1 cellular context compared by ENCODE assay signal in genomic region chr4:54784188-54784671, GRCh38.
TF ChIP-seq lines count a peak whose summit lies in the region.

No MANE protein-coding gene starts in this region.

TF ChIP-seq in K562, 482 proteins besides CTCF, POLR2A, EP300 and RAD21 (continued from another document and continues in another):
- TF ChIP-seq TCFL5 (CRISPR knock-in tag; conservative IDR thresholded peaks at IDR 0.05) (no peak), FOXA1 (IDR thresholded peaks at IDR 0.05; ENCODE audit: borderline replicate concordance) (no peak), ZNF23 (CRISPR knock-in tag; IDR thresholded peaks at IDR 0.05) (no peak), FOSL1 (tag; conservative IDR thresholded peaks at IDR 0.05) (peak; percentile 34), RBM34 (IDR thresholded peaks at IDR 0.05; ENCODE audit: borderline replicate concordance, insufficient read depth, low read length) (no peak), TEAD4 (IDR thresholded peaks at IDR 0.05; ENCODE audit: low read length) (0 out of 2 replicates have a peak, but pooled peaks have one; percentile 9), TEAD4 (CRISPR knock-in tag; IDR thresholded peaks at IDR 0.05; ENCODE audit: borderline replicate concordance) (no peak), JUND (IDR thresholded peaks at IDR 0.05; ENCODE audit: borderline replicate concordance, low read depth, low read length) (0 out of 2 replicates have a peak, but pooled peaks have one; percentile 15), JUND (tag; IDR thresholded peaks at IDR 0.05; ENCODE audit: borderline replicate concordance, low read depth, low read length) (no peak; the same call in 2 of the 3 replicates), SMAD1 (IDR thresholded peaks at IDR 0.05; ENCODE audit: low read depth, low read length, partially characterized antibody) (no peak), KLF1 (tag; IDR thresholded peaks at IDR 0.05) (no peak), KAT2B (IDR thresholded peaks at IDR 0.05; ENCODE audit: low read depth, low read length) (no peak), MXD1 (CRISPR knock-in tag; IDR thresholded peaks at IDR 0.05; ENCODE audit: borderline replicate concordance, poor library complexity, severe bottlenecking) (no peak), ZNF280B (CRISPR knock-in tag; IDR thresholded peaks at IDR 0.05) (no peak), HMG20B (CRISPR knock-in tag; IDR thresholded peaks at IDR 0.05) (no peak), ZBTB40 (IDR thresholded peaks at IDR 0.05) (no peak), ZBTB40 (CRISPR knock-in tag; IDR thresholded peaks at IDR 0.05) (no peak), SREBF1 (IDR thresholded peaks at IDR 0.05; ENCODE audit: borderline replicate concordance, low read depth, low read length) (no peak), U2AF1 (optimal IDR thresholded peaks at IDR 0.05; ENCODE audit: low read depth, low read length) (no peak), THRA (IDR thresholded peaks at IDR 0.05) (no peak), TCF7 (IDR thresholded peaks at IDR 0.05; ENCODE audit: borderline replicate concordance) (no peak), ZNF318 (IDR thresholded peaks at IDR 0.05; ENCODE audit: borderline replicate concordance in 1 of 2, low read depth in 1 of 2) (peak in 1 of 2 experiments; percentile 94; a peak in 2 of 4 replicates), KAT8 (IDR thresholded peaks at IDR 0.05; ENCODE audit: low read depth) (no peak), SNIP1 (IDR thresholded peaks at IDR 0.05; ENCODE audit: low read depth) (no peak), RAD51 (IDR thresholded peaks at IDR 0.05; ENCODE audit: borderline replicate concordance, low read depth) (peak; percentile 78), CTBP1 (IDR thresholded peaks at IDR 0.05; ENCODE audit: borderline replicate concordance) (peak; percentile 56; the same call in 1 of the 2 replicates)
- TF ChIP-seq, protein P1, sequence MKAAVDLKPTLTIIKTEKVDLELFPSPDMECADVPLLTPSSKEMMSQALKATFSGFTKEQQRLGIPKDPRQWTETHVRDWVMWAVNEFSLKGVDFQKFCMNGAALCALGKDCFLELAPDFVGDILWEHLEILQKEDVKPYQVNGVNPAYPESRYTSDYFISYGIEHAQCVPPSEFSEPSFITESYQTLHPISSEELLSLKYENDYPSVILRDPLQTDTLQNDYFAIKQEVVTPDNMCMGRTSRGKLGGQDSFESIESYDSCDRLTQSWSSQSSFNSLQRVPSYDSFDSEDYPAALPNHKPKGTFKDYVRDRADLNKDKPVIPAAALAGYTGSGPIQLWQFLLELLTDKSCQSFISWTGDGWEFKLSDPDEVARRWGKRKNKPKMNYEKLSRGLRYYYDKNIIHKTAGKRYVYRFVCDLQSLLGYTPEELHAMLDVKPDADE (conservative IDR thresholded peaks at IDR 0.05; ENCODE audit: control insufficient read depth, low read depth, low read length) = no peak
- TF ChIP-seq, protein P2, sequence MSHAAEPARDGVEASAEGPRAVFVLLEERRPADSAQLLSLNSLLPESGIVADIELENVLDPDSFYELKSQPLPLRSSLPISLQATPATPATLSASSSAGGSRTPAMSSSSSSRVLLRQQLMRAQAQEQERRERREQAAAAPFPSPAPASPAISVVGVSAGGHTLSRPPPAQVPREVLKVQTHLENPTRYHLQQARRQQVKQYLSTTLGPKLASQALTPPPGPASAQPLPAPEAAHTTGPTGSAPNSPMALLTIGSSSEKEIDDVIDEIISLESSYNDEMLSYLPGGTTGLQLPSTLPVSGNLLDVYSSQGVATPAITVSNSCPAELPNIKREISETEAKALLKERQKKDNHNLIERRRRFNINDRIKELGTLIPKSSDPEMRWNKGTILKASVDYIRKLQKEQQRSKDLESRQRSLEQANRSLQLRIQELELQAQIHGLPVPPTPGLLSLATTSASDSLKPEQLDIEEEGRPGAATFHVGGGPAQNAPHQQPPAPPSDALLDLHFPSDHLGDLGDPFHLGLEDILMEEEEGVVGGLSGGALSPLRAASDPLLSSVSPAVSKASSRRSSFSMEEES (CRISPR knock-in tag; IDR thresholded peaks at IDR 0.05) = peak; percentile 81
